Comparison of ENCODE assay signal across 11 cellular contexts in the genomic region with DNA sequence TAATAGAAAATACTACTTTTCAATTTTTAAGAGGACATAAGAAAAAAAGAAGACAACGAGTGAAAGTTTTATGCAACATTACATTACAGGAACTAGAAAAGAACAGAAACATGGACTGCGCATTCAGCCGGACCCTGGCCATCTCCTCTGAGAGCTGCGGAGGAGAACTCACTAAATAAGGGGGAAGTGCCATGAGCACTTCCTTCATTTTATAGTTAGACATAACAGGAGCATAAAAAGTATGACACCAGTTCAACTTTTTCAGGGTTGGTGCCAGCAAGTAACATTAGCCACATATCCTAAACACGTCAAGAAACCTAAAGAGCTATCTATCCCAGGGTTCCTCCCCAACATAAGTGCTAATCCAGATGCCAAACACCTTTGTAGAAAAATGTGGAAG.
DNase-seq lines count a peak whose midpoint lies in the region; ATAC-seq and TF ChIP-seq lines count a peak whose summit lies in the region.
"Had no signal": no experiment of that assay in that cellular context is flagged by ENCODE, and none has a peak within 500 bp of the region (broad histone marks: within the 10 kb centered on the region; RNA-seq: fewer than 3 reads in every experiment).

No MANE protein-coding gene starts in this region.

- no peak overlapping the region for H3K4me3 ChIP-seq in vagina

- no peaks in the 10 kb centered on the region for H3K9me3 Mint-ChIP-seq in stimulated activated naive CD8-positive, alpha-beta T cell treated with anti-CD3 and anti-CD28 coated beads, Interleukin-15, Interleukin-2, amounts not matched to agents 100 ng/mL and 50 ng/mL, for 24 hours
- no peaks in the 10 kb centered on the region for H3K9me3 Mint-ChIP-seq in stimulated activated naive CD8-positive, alpha-beta T cell treated with anti-CD3 and anti-CD28 coated beads, Interleukin-15, amount 100 ng/mL, for 72 hours
- H3K9me3 Mint-ChIP-seq in naive B cell (no peaks in the 10 kb centered on the region), glutamatergic neuron (ENCODE audit: unreplicated experiment) (no peaks in the 10 kb centered on the region)

- peaks cover 0 to 6% of the 10 kb centered on the region in 2 donors for H3K36me3 ChIP-seq in vagina

- TF ChIP-seq CTCF in vagina (IDR thresholded peaks at IDR 0.05) = no peak
- TF ChIP-seq CTCF in glutamatergic neuron (IDR thresholded peaks at IDR 0.05; ENCODE audit: partially characterized antibody, unreplicated experiment) = no peak

- H3K27ac ChIP-seq in caudate nucleus (ENCODE audit: low read depth, low read length) (peak overlapping the region; percentile 59), vagina (peak overlapping the region; percentile 83)

- intact Hi-C loops in vagina (cut with DNase I) = no loop called here

- no peaks in the 10 kb centered on the region for H3K27me3 ChIP-seq in vagina
- H3K27me3 ChIP-seq: MG63 had no signal

- H3K4me1 ChIP-seq in vagina = peaks cover 49% of the 10 kb centered on the region

- H3K4me3 Mint-ChIP-seq in stimulated activated naive CD8-positive, alpha-beta T cell treated with anti-CD3 and anti-CD28 coated beads, Interleukin-15, Interleukin-2, amounts not matched to agents 100 ng/mL and 50 ng/mL, for 24 hours = peak overlapping the region; percentile 83
- H3K4me3 Mint-ChIP-seq in stimulated activated naive CD8-positive, alpha-beta T cell treated with anti-CD3 and anti-CD28 coated beads, Interleukin-15, amount 100 ng/mL, for 72 hours = no peak overlapping the region
- H3K4me3 Mint-ChIP-seq in naive B cell (peak overlapping the region; percentile 47 to 90 (median 84)), glutamatergic neuron (ENCODE audit: unreplicated experiment) (no peak overlapping the region)

- no peaks in the 10 kb centered on the region for H3K9me3 ChIP-seq in vagina
- H3K9me3 ChIP-seq: MG63 had no signal

- H3K4me1 Mint-ChIP-seq in stimulated activated naive CD8-positive, alpha-beta T cell treated with anti-CD3 and anti-CD28 coated beads, Interleukin-15, Interleukin-2, amounts not matched to agents 100 ng/mL and 50 ng/mL, for 24 hours (ENCODE audit: low read depth) = peaks cover 53% of the 10 kb centered on the region
- H3K4me1 Mint-ChIP-seq in stimulated activated naive CD8-positive, alpha-beta T cell treated with anti-CD3 and anti-CD28 coated beads, Interleukin-15, amount 100 ng/mL, for 72 hours = peaks cover 85% of the 10 kb centered on the region
- H3K4me1 Mint-ChIP-seq in naive B cell = peaks cover 37 to 48% (median 44%) of the 10 kb centered on the region in 3 donors
- H3K4me1 Mint-ChIP-seq in glutamatergic neuron (ENCODE audit: low read depth, unreplicated experiment) = peaks cover 12% of the 10 kb centered on the region

- no peak for TF ChIP-seq POLR2A in vagina (IDR thresholded peaks at IDR 0.05)

- no peaks in the 10 kb centered on the region for H3K27me3 Mint-ChIP-seq in stimulated activated naive CD8-positive, alpha-beta T cell treated with anti-CD3 and anti-CD28 coated beads, Interleukin-15, Interleukin-2, amounts not matched to agents 100 ng/mL and 50 ng/mL, for 24 hours
- no peaks in the 10 kb centered on the region for H3K27me3 Mint-ChIP-seq in stimulated activated naive CD8-positive, alpha-beta T cell treated with anti-CD3 and anti-CD28 coated beads, Interleukin-15, amount 100 ng/mL, for 72 hours
- H3K27me3 Mint-ChIP-seq in naive B cell = no peaks in the 10 kb centered on the region
- no peaks in the 10 kb centered on the region for H3K27me3 Mint-ChIP-seq in glutamatergic neuron (ENCODE audit: unreplicated experiment)

- peaks cover 11% of the 10 kb centered on the region for H3K36me3 Mint-ChIP-seq in stimulated activated naive CD8-positive, alpha-beta T cell treated with anti-CD3 and anti-CD28 coated beads, Interleukin-15, Interleukin-2, amounts not matched to agents 100 ng/mL and 50 ng/mL, for 24 hours (ENCODE audit: low read depth)
- H3K36me3 Mint-ChIP-seq in naive B cell = peaks cover 6 to 9% of the 10 kb centered on the region in 2 donors
- no peaks in the 10 kb centered on the region for H3K36me3 Mint-ChIP-seq in glutamatergic neuron (ENCODE audit: unreplicated experiment)

- ATAC-seq in stimulated activated naive CD8-positive, alpha-beta T cell treated with anti-CD3 and anti-CD28 coated beads, Interleukin-15, amount 100 ng/mL, for 72 hours = no peak
- no peak for ATAC-seq in naive B cell (ENCODE audit: low read depth in 2 of 2)
- no peak for ATAC-seq in GM18858 (IDR thresholded peaks at IDR 0.05; ENCODE audit: unreplicated experiment)
- ATAC-seq: stimulated activated naive CD8-positive, alpha-beta T cell treated with anti-CD3 and anti-CD28 coated beads, Interleukin-15, Interleukin-2, amounts not matched to agents 100 U/mL and 50 U/mL, for 24 hours had no signal

- peak overlapping the region; percentile 92 for H3K27ac Mint-ChIP-seq in stimulated activated naive CD8-positive, alpha-beta T cell treated with anti-CD3 and anti-CD28 coated beads, Interleukin-15, Interleukin-2, amounts not matched to agents 100 ng/mL and 50 ng/mL, for 24 hours
- H3K27ac Mint-ChIP-seq in stimulated activated naive CD8-positive, alpha-beta T cell treated with anti-CD3 and anti-CD28 coated beads, Interleukin-15, amount 100 ng/mL, for 72 hours = peak overlapping the region in 1 of 2 donors; percentile 7
- H3K27ac Mint-ChIP-seq in naive B cell = peak overlapping the region; percentile 94 to 98 (median 95)
- no peak overlapping the region for H3K27ac Mint-ChIP-seq in glutamatergic neuron (ENCODE audit: unreplicated experiment)

- DNase-seq in stimulated activated naive CD8-positive, alpha-beta T cell treated with anti-CD3 and anti-CD28 coated beads, Interleukin-15, amount 100 ng/mL, for 72 hours = no peak
- DNase-seq in caudate nucleus (lab: John Stamatoyannopoulos, UW) (no peak), naive B cell (peak; percentile 30), vagina (ENCODE audit: extremely low spot score in 2 of 2) (no peak), KG1 (lab: John Stamatoyannopoulos, UW) (no peak), glutamatergic neuron (no peak)
- DNase-seq: C1 segment of cervical spinal cord; MG63; stimulated activated naive CD8-positive, alpha-beta T cell treated with anti-CD3 and anti-CD28 coated beads, Interleukin-15, Interleukin-2, amounts not matched to agents 100 U/mL and 50 U/mL, for 24 hours had no signal

Comparison
In these comparisons a context has a peak if more than half of its experiments do, and no peak if none do; other contexts are left out.
1. H3K4me3 Mint-ChIP-seq: peak in stimulated activated naive CD8-positive, alpha-beta T cell treated with anti-CD3 and anti-CD28 coated beads, Interleukin-15, Interleukin-2, amounts not matched to agents 100 ng/mL and 50 ng/mL, for 24 hours (single experiment) and naive B cell (8 of 8); none in stimulated activated naive CD8-positive, alpha-beta T cell treated with anti-CD3 and anti-CD28 coated beads, Interleukin-15, amount 100 ng/mL, for 72 hours (0 of 2) and glutamatergic neuron (single experiment).